1 cellular context compared by ENCODE assay signal in the genomic region with DNA sequence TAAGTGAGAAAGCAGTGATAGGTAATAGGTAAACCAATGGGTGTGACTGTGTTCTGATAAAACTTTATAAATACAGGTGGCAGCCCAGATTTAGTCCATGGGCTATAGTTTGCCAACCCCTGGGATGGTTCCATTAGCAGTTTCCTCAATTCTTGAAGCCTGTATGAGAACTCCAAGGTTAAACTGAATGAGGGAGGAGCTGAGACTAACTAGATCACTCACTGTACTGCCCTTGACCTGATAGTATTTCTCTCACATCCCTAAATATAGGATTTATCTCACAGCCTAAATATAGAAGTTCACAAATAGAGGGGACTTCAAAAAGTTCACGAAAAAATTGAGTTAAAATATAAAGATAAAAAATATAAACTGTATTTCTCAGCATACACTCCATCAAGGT.
TF ChIP-seq lines count a peak whose summit lies in the region.

No MANE protein-coding gene starts in this region.

TF ChIP-seq in SK-N-SH, 30 proteins besides CTCF, POLR2A, EP300 and RAD21 (continued from another document):
- TF ChIP-seq NFIC (IDR thresholded peaks at IDR 0.05; ENCODE audit: borderline replicate concordance) (no peak), RXRA (IDR thresholded peaks at IDR 0.05; ENCODE audit: borderline replicate concordance, low read depth) (no peak), MEF2A (IDR thresholded peaks at IDR 0.05; ENCODE audit: borderline replicate concordance, low read depth) (no peak), SMC3 (IDR thresholded peaks at IDR 0.05; ENCODE audit: low read depth, low read length) (no peak), GABPA (IDR thresholded peaks at IDR 0.05; ENCODE audit: low read depth) (no peak), NRF1 (IDR thresholded peaks at IDR 0.05; ENCODE audit: low read depth, low read length) (no peak), EZH2phosphoT487 (IDR thresholded peaks at IDR 0.05; ENCODE audit: borderline replicate concordance, low read depth) (no peak), FOSL2 (IDR thresholded peaks at IDR 0.05; ENCODE audit: borderline replicate concordance, low read depth) (no peak)
- TF ChIP-seq, protein P1, sequence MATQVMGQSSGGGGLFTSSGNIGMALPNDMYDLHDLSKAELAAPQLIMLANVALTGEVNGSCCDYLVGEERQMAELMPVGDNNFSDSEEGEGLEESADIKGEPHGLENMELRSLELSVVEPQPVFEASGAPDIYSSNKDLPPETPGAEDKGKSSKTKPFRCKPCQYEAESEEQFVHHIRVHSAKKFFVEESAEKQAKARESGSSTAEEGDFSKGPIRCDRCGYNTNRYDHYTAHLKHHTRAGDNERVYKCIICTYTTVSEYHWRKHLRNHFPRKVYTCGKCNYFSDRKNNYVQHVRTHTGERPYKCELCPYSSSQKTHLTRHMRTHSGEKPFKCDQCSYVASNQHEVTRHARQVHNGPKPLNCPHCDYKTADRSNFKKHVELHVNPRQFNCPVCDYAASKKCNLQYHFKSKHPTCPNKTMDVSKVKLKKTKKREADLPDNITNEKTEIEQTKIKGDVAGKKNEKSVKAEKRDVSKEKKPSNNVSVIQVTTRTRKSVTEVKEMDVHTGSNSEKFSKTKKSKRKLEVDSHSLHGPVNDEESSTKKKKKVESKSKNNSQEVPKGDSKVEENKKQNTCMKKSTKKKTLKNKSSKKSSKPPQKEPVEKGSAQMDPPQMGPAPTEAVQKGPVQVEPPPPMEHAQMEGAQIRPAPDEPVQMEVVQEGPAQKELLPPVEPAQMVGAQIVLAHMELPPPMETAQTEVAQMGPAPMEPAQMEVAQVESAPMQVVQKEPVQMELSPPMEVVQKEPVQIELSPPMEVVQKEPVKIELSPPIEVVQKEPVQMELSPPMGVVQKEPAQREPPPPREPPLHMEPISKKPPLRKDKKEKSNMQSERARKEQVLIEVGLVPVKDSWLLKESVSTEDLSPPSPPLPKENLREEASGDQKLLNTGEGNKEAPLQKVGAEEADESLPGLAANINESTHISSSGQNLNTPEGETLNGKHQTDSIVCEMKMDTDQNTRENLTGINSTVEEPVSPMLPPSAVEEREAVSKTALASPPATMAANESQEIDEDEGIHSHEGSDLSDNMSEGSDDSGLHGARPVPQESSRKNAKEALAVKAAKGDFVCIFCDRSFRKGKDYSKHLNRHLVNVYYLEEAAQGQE (IDR thresholded peaks at IDR 0.05; ENCODE audit: low read depth, low read length): no peak
- TF ChIP-seq, protein P2, sequence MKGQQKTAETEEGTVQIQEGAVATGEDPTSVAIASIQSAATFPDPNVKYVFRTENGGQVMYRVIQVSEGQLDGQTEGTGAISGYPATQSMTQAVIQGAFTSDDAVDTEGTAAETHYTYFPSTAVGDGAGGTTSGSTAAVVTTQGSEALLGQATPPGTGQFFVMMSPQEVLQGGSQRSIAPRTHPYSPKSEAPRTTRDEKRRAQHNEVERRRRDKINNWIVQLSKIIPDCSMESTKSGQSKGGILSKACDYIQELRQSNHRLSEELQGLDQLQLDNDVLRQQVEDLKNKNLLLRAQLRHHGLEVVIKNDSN (IDR thresholded peaks at IDR 0.05; ENCODE audit: borderline replicate concordance, low read depth): no peak
